9 cellular contexts compared by ENCODE assay signal in genomic region chr13:97600438-97601080, GRCh38.
DNase-seq lines count a peak whose midpoint lies in the region; FAIRE-seq and TF ChIP-seq lines count a peak whose summit lies in the region.
"Had no signal": no experiment of that assay in that cellular context is flagged by ENCODE, and none has a peak within 500 bp of the region (broad histone marks: within the 10 kb centered on the region; RNA-seq: fewer than 3 reads in every experiment).

No MANE protein-coding gene starts in this region.

- no peak overlapping the region for H3K4me2 ChIP-seq in keratinocyte (ENCODE audit: control insufficient read depth, extremely low read depth, insufficient read depth, low read depth, low read length)
- H3K4me2 ChIP-seq in neuronal stem cell (ENCODE audit: insufficient read depth, low read length, poor library complexity, severe bottlenecking) = no peak overlapping the region

- no peak for TF ChIP-seq CTCF in keratinocyte (optimal IDR thresholded peaks at IDR 0.05 in 1 of 3, IDR thresholded peaks at IDR 0.05 in 1 of 3, conservative IDR thresholded peaks at IDR 0.05 in 1 of 3; ENCODE audit: extremely low read depth in 1 of 3, insufficient read depth in 2 of 3, low read length in 3 of 3)

- H3K79me1 ChIP-seq in neuronal stem cell (ENCODE audit: low read depth, low read length) = no peaks in the 10 kb centered on the region

- no peaks in the 10 kb centered on the region for H4K20me1 ChIP-seq in keratinocyte (ENCODE audit: control insufficient read depth, extremely low read depth, insufficient read depth, low read length)

- DNase-seq in COLO829 (ENCODE audit: low spot score) (peak; percentile 54), LoVo (ENCODE audit: low spot score) (peak; percentile 16), adipocyte (ENCODE audit: low read depth) (peak; percentile 67), keratinocyte (ENCODE audit: low read depth, low spot score) (peak; percentile 7), occipital lobe (lab: John Stamatoyannopoulos, UW) (no peak), caudate nucleus (lab: John Stamatoyannopoulos, UW) (no peak), neuronal stem cell (ENCODE audit: low spot score) (no peak)
- no peak for DNase-seq in CD8-positive, alpha-beta memory T cell
- DNase-seq: spleen had no signal

- no CpG with 5 or more reads among the region's 3 CpGs for WGBS in neuronal stem cell (ENCODE audit: extremely low coverage in 2 of 2, insufficient read length in 2 of 2, insufficient replicate concordance in 1 of 2), 2 donors

- H3K27ac ChIP-seq in keratinocyte (ENCODE audit: control insufficient read depth, insufficient read depth, low read length) = no peak overlapping the region
- H3K27ac ChIP-seq in CD8-positive, alpha-beta memory T cell (ENCODE audit: low read depth, low read length) = no peak overlapping the region
- H3K27ac ChIP-seq in caudate nucleus (ENCODE audit: low read depth, low read length) = no peak overlapping the region
- no peak overlapping the region for H3K27ac ChIP-seq in neuronal stem cell (replicated peaks; ENCODE audit: low read length)
- H3K27ac ChIP-seq: spleen had no signal

- dilution Hi-C loops in keratinocyte (cut with MboI; ENCODE audit: extremely low pct_ligation_motif_present, low sequenced_read_pairs) = no loop called here

- H2BK120ac ChIP-seq in neuronal stem cell (ENCODE audit: low read depth, low read length) = no peak overlapping the region

- no peak overlapping the region for H2AK5ac ChIP-seq in neuronal stem cell (ENCODE audit: low read depth, low read length)

- H3K4me1 Mint-ChIP-seq in CD8-positive, alpha-beta memory T cell = no peaks in the 10 kb centered on the region

- H4K91ac ChIP-seq in neuronal stem cell (ENCODE audit: low read depth, low read length, poor library complexity) = no peak overlapping the region

- no peak overlapping the region for H3K18ac ChIP-seq in neuronal stem cell (ENCODE audit: low read length)

- H3K23ac ChIP-seq in neuronal stem cell (ENCODE audit: low read depth, low read length, poor library complexity) = no peak overlapping the region

- peak; percentile 59 for FAIRE-seq in keratinocyte (lab: Jason Lieb, UNC)

- no peak overlapping the region for H3K4me3 Mint-ChIP-seq in CD8-positive, alpha-beta memory T cell

- CTCF ChIA-PET in CD8-positive, alpha-beta memory T cell (lab: Charles Lee) = no interaction called here

- no peak overlapping the region for H2BK5ac ChIP-seq in neuronal stem cell (ENCODE audit: low read length)

- H3K9ac ChIP-seq in adipocyte (ENCODE audit: low read length) (no peak overlapping the region), keratinocyte (ENCODE audit: control insufficient read depth, extremely low read depth, insufficient read depth, low read length) (no peak overlapping the region), neuronal stem cell (ENCODE audit: low read depth, low read length, poor library complexity) (no peak overlapping the region)

- H3K4me3 ChIP-seq in adipocyte (ENCODE audit: low read length) (peak overlapping the region; percentile 15), keratinocyte (ENCODE audit: control insufficient read depth in 2 of 3, extremely low read depth in 1 of 3, insufficient read depth in 2 of 3, low read depth in 1 of 3, low read length in 3 of 3) (no peak overlapping the region), neuronal stem cell (ENCODE audit: low read length in 2 of 2) (no peak overlapping the region)
- H3K4me3 ChIP-seq in CD8-positive, alpha-beta memory T cell (ENCODE audit: low read length) = no peak overlapping the region
- H3K4me3 ChIP-seq: spleen had no signal

- no peak overlapping the region for H4K8ac ChIP-seq in neuronal stem cell (ENCODE audit: low read depth, low read length)

- no peaks in the 10 kb centered on the region for H3K9me1 ChIP-seq in keratinocyte (ENCODE audit: control insufficient read depth, extremely low read depth, insufficient read depth, low read length)

- H2BK15ac ChIP-seq in neuronal stem cell (ENCODE audit: low read length) = no peak overlapping the region

- H3K27me3 ChIP-seq in adipocyte (replicated peaks; ENCODE audit: control insufficient read depth, insufficient read depth, low read length) (no peaks in the 10 kb centered on the region), keratinocyte (ENCODE audit: control insufficient read depth, extremely low read depth, insufficient read depth, low read length) (no peaks in the 10 kb centered on the region), neuronal stem cell (ENCODE audit: control insufficient read depth in 3 of 3, insufficient read depth in 3 of 3, low read depth in 1 of 3, low read length in 3 of 3) (no peaks in the 10 kb centered on the region)
- no peaks in the 10 kb centered on the region for H3K27me3 ChIP-seq in CD8-positive, alpha-beta memory T cell (ENCODE audit: insufficient read depth, low read length, poor library complexity, severe bottlenecking)
- H3K27me3 ChIP-seq: spleen had no signal

- no peak overlapping the region for H3K4ac ChIP-seq in neuronal stem cell (ENCODE audit: low read length)

- no peaks in the 10 kb centered on the region for H3K36me3 ChIP-seq in adipocyte (ENCODE audit: control insufficient read depth, insufficient read depth, low read length, severe bottlenecking)
- no peaks in the 10 kb centered on the region for H3K36me3 ChIP-seq in keratinocyte (ENCODE audit: control insufficient read depth in 2 of 2, extremely low read depth in 1 of 2, insufficient read depth in 2 of 2, low read length in 2 of 2)
- no peaks in the 10 kb centered on the region for H3K36me3 ChIP-seq in CD8-positive, alpha-beta memory T cell (ENCODE audit: insufficient read depth, low read length)
- H3K36me3 ChIP-seq in neuronal stem cell (replicated peaks in 1 of 2; ENCODE audit: control insufficient read depth in 2 of 2, insufficient read depth in 2 of 2, low read length in 2 of 2) = no peaks in the 10 kb centered on the region
- H3K36me3 ChIP-seq: spleen had no signal

- H3K14ac ChIP-seq in neuronal stem cell (ENCODE audit: low read length) = no peak overlapping the region

- peaks cover 4 to 23% of the 10 kb centered on the region in 2 donors for H3K27me3 Mint-ChIP-seq in CD8-positive, alpha-beta memory T cell

- peaks cover 0 to 5% (median 0%) of the 10 kb centered on the region in 5 donors for H3K9me3 Mint-ChIP-seq in CD8-positive, alpha-beta memory T cell

- H2BK12ac ChIP-seq in neuronal stem cell (ENCODE audit: low read length) = no peak overlapping the region

- H3K27ac Mint-ChIP-seq in CD8-positive, alpha-beta memory T cell = no peak overlapping the region

- H3K79me2 ChIP-seq in keratinocyte (ENCODE audit: control insufficient read depth, insufficient read depth, low read length) = no peaks in the 10 kb centered on the region

- POLR2A ChIA-PET in CD8-positive, alpha-beta memory T cell (lab: Charles Lee) = no interaction called here

- peaks cover 7% of the 10 kb centered on the region for H3K9me3 ChIP-seq in adipocyte (ENCODE audit: control insufficient read depth, low read length)
- no peaks in the 10 kb centered on the region for H3K9me3 ChIP-seq in keratinocyte (ENCODE audit: control insufficient read depth, low read depth, low read length)
- H3K9me3 ChIP-seq in CD8-positive, alpha-beta memory T cell (ENCODE audit: low read length) = no peaks in the 10 kb centered on the region
- peaks cover 0 to 2% of the 10 kb centered on the region in 2 donors for H3K9me3 ChIP-seq in neuronal stem cell (replicated peaks in 1 of 2; ENCODE audit: control insufficient read depth in 2 of 2, insufficient read depth in 1 of 2, low read depth in 1 of 2, low read length in 2 of 2)

- peaks cover 2% of the 10 kb centered on the region for H3K4me1 ChIP-seq in adipocyte (ENCODE audit: control insufficient read depth, insufficient read depth, low read length)
- H3K4me1 ChIP-seq in keratinocyte (ENCODE audit: control insufficient read depth, extremely low read depth, insufficient read depth, low read length) = peaks cover 3% of the 10 kb centered on the region
- no peaks in the 10 kb centered on the region for H3K4me1 ChIP-seq in CD8-positive, alpha-beta memory T cell (ENCODE audit: insufficient read depth, low read length)
- H3K4me1 ChIP-seq in neuronal stem cell (ENCODE audit: control insufficient read depth in 2 of 2, insufficient read depth in 1 of 2, low read depth in 1 of 2, low read length in 2 of 2) = no peaks in the 10 kb centered on the region
- H3K4me1 ChIP-seq: spleen had no signal

- H2AFZ ChIP-seq in keratinocyte (ENCODE audit: control insufficient read depth, low read length) (no peak overlapping the region), neuronal stem cell (ENCODE audit: low read length) (no peak overlapping the region)

- peaks cover 0 to 6% (median 0%) of the 10 kb centered on the region in 3 donors for H3K36me3 Mint-ChIP-seq in CD8-positive, alpha-beta memory T cell

Comparison
In these comparisons a context has a peak if more than half of its experiments do, and no peak if none do; other contexts are left out.
1. DNase-seq: peak in COLO829 (single experiment), LoVo (single experiment), adipocyte (single experiment) and keratinocyte (single experiment); none in occipital lobe (single experiment), CD8-positive, alpha-beta memory T cell (0 of 5), caudate nucleus (0 of 61) and neuronal stem cell (single experiment).